Comparison of ENCODE assay signal across 20 cellular contexts in the genomic region with DNA sequence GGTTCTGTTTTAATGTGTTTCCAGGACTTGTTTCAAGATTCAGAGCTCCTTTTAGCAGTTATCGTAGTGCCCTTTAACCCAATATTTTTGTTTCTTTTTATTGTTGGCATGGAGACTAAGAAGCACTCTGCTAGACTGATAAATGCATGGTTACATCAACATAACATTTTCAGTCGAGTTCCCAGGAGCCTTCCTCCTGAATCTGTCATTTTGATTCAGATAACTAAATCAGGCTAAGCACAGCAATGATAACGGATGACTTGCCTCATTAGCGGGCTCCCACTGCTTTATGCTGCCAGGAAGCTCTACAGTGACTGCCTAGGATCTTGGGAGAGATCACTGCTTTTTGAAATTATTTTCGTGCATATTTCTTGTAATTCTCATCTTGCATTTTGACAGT.
A peak's percentile ranks its signal among the peaks of the same experiment; 100 is the strongest.
DNase-seq lines count a peak whose midpoint lies in the region; TF ChIP-seq lines count a peak whose summit lies in the region.
"Had no signal": no experiment of that assay in that cellular context is flagged by ENCODE, and none has a peak within 500 bp of the region (broad histone marks: within the 10 kb centered on the region; RNA-seq: fewer than 3 reads in every experiment).

No MANE protein-coding gene starts in this region.

- H3K4me3 ChIP-seq in AG10803 (ENCODE audit: low read length) (no peak overlapping the region), SK-N-SH (ENCODE audit: low read depth in 2 of 2, low read length in 1 of 2) (no peak overlapping the region), fibroblast of lung (replicated peaks in 1 of 4; ENCODE audit: control extremely low read depth in 1 of 4, insufficient read depth in 1 of 4, low read depth in 3 of 4, low read length in 4 of 4) (no peak overlapping the region), mesenchymal stem cell (ENCODE audit: insufficient read depth in 1 of 2, low read depth in 1 of 2, low read length in 2 of 2) (no peak overlapping the region), HAP-1 (no peak overlapping the region)
- H3K4me3 ChIP-seq: cardiac muscle cell, mucosa of descending colon, stomach, uterus had no signal

- H3K4ac ChIP-seq in mesenchymal stem cell (ENCODE audit: low read depth in 1 of 2, low read length in 2 of 2) = no peak overlapping the region

- no peaks in the 10 kb centered on the region for H3K27me3 ChIP-seq in SK-N-SH (ENCODE audit: insufficient read depth)
- no peaks in the 10 kb centered on the region for H3K27me3 ChIP-seq in fibroblast of lung (ENCODE audit: control insufficient read depth, insufficient read depth, low read length)
- H3K27me3 ChIP-seq in mesenchymal stem cell (ENCODE audit: control insufficient read depth in 1 of 2, insufficient read depth in 1 of 2, low read length in 2 of 2) = no peaks in the 10 kb centered on the region
- H3K27me3 ChIP-seq in HAP-1 (ENCODE audit: low read depth) = no peaks in the 10 kb centered on the region
- H3K27me3 ChIP-seq: cardiac muscle cell, stomach, uterus had no signal

- H3K4me2 ChIP-seq in SK-N-SH = no peak overlapping the region
- H3K4me2 ChIP-seq in fibroblast of lung (ENCODE audit: extremely low read depth, insufficient read depth, low read length) = peak overlapping the region; percentile 40
- no peak overlapping the region for H3K4me2 ChIP-seq in mesenchymal stem cell (ENCODE audit: low read length, poor library complexity, severe bottlenecking)

- no peaks in the 10 kb centered on the region for H3K9me3 ChIP-seq in SK-N-SH
- H3K9me3 ChIP-seq in fibroblast of lung (ENCODE audit: control insufficient read depth, insufficient read depth, low read depth, low read length) = no peaks in the 10 kb centered on the region
- no peaks in the 10 kb centered on the region for H3K9me3 ChIP-seq in mesenchymal stem cell (ENCODE audit: control insufficient read depth, low read length)
- 0 out of 2 replicates have a peak, but pooled peaks cover 3% of the 10 kb centered on the region for H3K9me3 ChIP-seq in HAP-1
- H3K9me3 ChIP-seq: uterus had no signal

- no peak overlapping the region for H4K91ac ChIP-seq in mesenchymal stem cell (ENCODE audit: low read length)

- POLR2A ChIA-PET in SK-N-SH (lab: Yijun Ruan, JAX) = no interaction called here

- H3K79me2 ChIP-seq in SK-N-SH (ENCODE audit: insufficient read depth) (no peaks in the 10 kb centered on the region), fibroblast of lung (ENCODE audit: control insufficient read depth, insufficient read depth, low read length) (no peaks in the 10 kb centered on the region)

- H3F3A ChIP-seq in SK-N-SH (replicated peaks; ENCODE audit: insufficient read depth) = no peaks in the 10 kb centered on the region

- DNase-seq in AG10803 (ENCODE audit: low read depth) (peak; percentile 12), SK-N-SH (no peak), fibroblast of lung (ENCODE audit: low read depth in 2 of 2) (peak; percentile 25 to 82), mesenchymal stem cell (peak; percentile 21), foreskin melanocyte (no peak), NCI-H524 (lab: John Stamatoyannopoulos, UW) (no peak), HAP-1 (ENCODE audit: low spot score in 2 of 2) (no peak), T1000 (lab: John Stamatoyannopoulos, UW) (no peak)
- DNase-seq: activated CD4-positive, alpha-beta T cell treated with anti-CD3 and anti-CD28 coated beads for 36 hours; activated CD8-positive, alpha-beta memory T cell treated with anti-CD3 and anti-CD28 coated beads, Interleukin-2, amount 50 U/mL, for 48 hours; activated naive CD4-positive, alpha-beta T cell treated with Interleukin-2 at 50 U/mL for 16 hours; CD8-positive, alpha-beta T cell; DND-41; effector CD8-positive, alpha-beta T cell; mucosa of descending colon; NK-92 treated with Interleukin-12 subunit alpha and Interleukin-12 subunit beta, amount 100 ng/mL, for 24 hours; stimulated activated CD4-positive, alpha-beta T cell treated with anti-CD3 and anti-CD28 coated beads, Interleukin-15, amount 100 ng/mL, for 24 hours; stomach had no signal

- in situ Hi-C loops in HAP-1 (cut with MboI; ENCODE audit: low sequenced_read_pairs) = no loop called here

- H2BK120ac ChIP-seq in mesenchymal stem cell (ENCODE audit: low read depth, low read length) = no peak overlapping the region

- H2BK5ac ChIP-seq in mesenchymal stem cell (ENCODE audit: low read depth, low read length, poor library complexity, severe bottlenecking) = no peak overlapping the region

- no peak overlapping the region for H2BK15ac ChIP-seq in mesenchymal stem cell (ENCODE audit: low read depth, poor library complexity, severe bottlenecking)

- no peak overlapping the region for H2BK12ac ChIP-seq in mesenchymal stem cell (ENCODE audit: low read length in 2 of 2)

- no peak overlapping the region for H3K9ac ChIP-seq in SK-N-SH
- H3K9ac ChIP-seq in fibroblast of lung (ENCODE audit: insufficient read depth, low read length) = no peak overlapping the region
- H3K9ac ChIP-seq in mesenchymal stem cell (ENCODE audit: low read length) = peak overlapping the region; percentile 76

- no peak overlapping the region for H2AFZ ChIP-seq in SK-N-SH (ENCODE audit: low read depth)
- H2AFZ ChIP-seq in fibroblast of lung (ENCODE audit: low read length) = peak overlapping the region; percentile 54
- H2AFZ ChIP-seq in mesenchymal stem cell (ENCODE audit: low read depth, low read length) = no peak overlapping the region

- TF ChIP-seq EP300 in SK-N-SH (IDR thresholded peaks at IDR 0.05; ENCODE audit: borderline replicate concordance in 1 of 2, low read depth in 1 of 2, low read length in 1 of 2) = no peak

- H3K27ac ChIP-seq in SK-N-SH (ENCODE audit: low read depth in 2 of 2, low read length in 1 of 2) (peak overlapping the region; percentile 48 to 65; a peak in 3 of 4 replicates), fibroblast of lung (ENCODE audit: insufficient read depth, low read length) (no peak overlapping the region), mesenchymal stem cell (ENCODE audit: low read length, poor library complexity, severe bottlenecking) (no peak overlapping the region)
- H3K27ac ChIP-seq: cardiac muscle cell, stomach, uterus had no signal

- H3K14ac ChIP-seq in mesenchymal stem cell (ENCODE audit: low read length in 2 of 2) = no peak overlapping the region

- TF ChIP-seq CTCF in AG10803 (conservative IDR thresholded peaks at IDR 0.05; ENCODE audit: low read length) (no peak), SK-N-SH (IDR thresholded peaks at IDR 0.05) (no peak), fibroblast of lung (conservative IDR thresholded peaks at IDR 0.05 in 1 of 2, IDR thresholded peaks at IDR 0.05 in 1 of 2; ENCODE audit: low read depth in 1 of 2, low read length in 2 of 2) (no peak)

- no peak overlapping the region for H3K23ac ChIP-seq in mesenchymal stem cell (ENCODE audit: low read length in 2 of 2)

- H2AK5ac ChIP-seq in mesenchymal stem cell (ENCODE audit: low read length, severe bottlenecking) = no peak overlapping the region

- H3K79me1 ChIP-seq in mesenchymal stem cell (replicated peaks; ENCODE audit: low read length, poor library complexity, severe bottlenecking) = no peaks in the 10 kb centered on the region

- no peaks in the 10 kb centered on the region for H3K9me2 ChIP-seq in SK-N-SH

- H3K36me3 ChIP-seq in SK-N-SH (replicated peaks in 1 of 2; ENCODE audit: control insufficient read depth in 1 of 2, insufficient read depth in 2 of 2, low read length in 1 of 2) = no peaks in the 10 kb centered on the region
- H3K36me3 ChIP-seq in fibroblast of lung (ENCODE audit: control insufficient read depth, insufficient read depth, low read length) = no peaks in the 10 kb centered on the region
- H3K36me3 ChIP-seq in mesenchymal stem cell (ENCODE audit: control insufficient read depth in 1 of 2, insufficient read depth in 2 of 2, low read depth in 1 of 2, low read length in 2 of 2) = no peaks in the 10 kb centered on the region
- no peaks in the 10 kb centered on the region for H3K36me3 ChIP-seq in HAP-1 (replicated peaks)
- H3K36me3 ChIP-seq: cardiac muscle cell, stomach, uterus had no signal

- no peak overlapping the region for H3K18ac ChIP-seq in mesenchymal stem cell (ENCODE audit: low read depth in 1 of 2, low read length in 2 of 2)

- H4K20me1 ChIP-seq in SK-N-SH (ENCODE audit: insufficient read depth) (no peaks in the 10 kb centered on the region), fibroblast of lung (ENCODE audit: control insufficient read depth, extremely low read depth, insufficient read depth, low read length) (no peaks in the 10 kb centered on the region)

- H3K4me1 ChIP-seq in SK-N-SH (ENCODE audit: control insufficient read depth in 1 of 2, insufficient read depth in 2 of 2, low read depth in 1 of 2, low read length in 1 of 2) (no peaks in the 10 kb centered on the region; a peak in 1 of 4 replicates), fibroblast of lung (ENCODE audit: control insufficient read depth, extremely low read depth, insufficient read depth, low read length) (no peaks in the 10 kb centered on the region), mesenchymal stem cell (ENCODE audit: control insufficient read depth, insufficient read depth, low read depth, low read length) (no peaks in the 10 kb centered on the region), HAP-1 (no peaks in the 10 kb centered on the region)
- H3K4me1 ChIP-seq: stomach, uterus had no signal

- CTCF ChIA-PET in SK-N-SH (lab: Yijun Ruan, JAX) = no interaction called here

- no peak overlapping the region for H4K8ac ChIP-seq in mesenchymal stem cell (ENCODE audit: low read length)

- 8% methylated on average over 5 of the region's 5 CpGs for WGBS in SK-N-SH (ENCODE audit: low lambda C conversion rate)
- WGBS in mesenchymal stem cell = 93% methylated on average over 4 of the region's 5 CpGs

- TF ChIP-seq RAD21 in SK-N-SH (IDR thresholded peaks at IDR 0.05; ENCODE audit: low read length) = no peak

TF ChIP-seq in SK-N-SH, 30 proteins besides CTCF, POLR2A, EP300 and RAD21:
- TF ChIP-seq, protein P1, sequence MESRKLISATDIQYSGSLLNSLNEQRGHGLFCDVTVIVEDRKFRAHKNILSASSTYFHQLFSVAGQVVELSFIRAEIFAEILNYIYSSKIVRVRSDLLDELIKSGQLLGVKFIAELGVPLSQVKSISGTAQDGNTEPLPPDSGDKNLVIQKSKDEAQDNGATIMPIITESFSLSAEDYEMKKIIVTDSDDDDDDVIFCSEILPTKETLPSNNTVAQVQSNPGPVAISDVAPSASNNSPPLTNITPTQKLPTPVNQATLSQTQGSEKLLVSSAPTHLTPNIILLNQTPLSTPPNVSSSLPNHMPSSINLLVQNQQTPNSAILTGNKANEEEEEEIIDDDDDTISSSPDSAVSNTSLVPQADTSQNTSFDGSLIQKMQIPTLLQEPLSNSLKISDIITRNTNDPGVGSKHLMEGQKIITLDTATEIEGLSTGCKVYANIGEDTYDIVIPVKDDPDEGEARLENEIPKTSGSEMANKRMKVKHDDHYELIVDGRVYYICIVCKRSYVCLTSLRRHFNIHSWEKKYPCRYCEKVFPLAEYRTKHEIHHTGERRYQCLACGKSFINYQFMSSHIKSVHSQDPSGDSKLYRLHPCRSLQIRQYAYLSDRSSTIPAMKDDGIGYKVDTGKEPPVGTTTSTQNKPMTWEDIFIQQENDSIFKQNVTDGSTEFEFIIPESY (IDR thresholded peaks at IDR 0.05; ENCODE audit: borderline replicate concordance, low read depth) = no peak

Comparison
In these comparisons a context has a peak if more than half of its experiments do, and no peak if none do; other contexts are left out.
1. DNase-seq: peak in AG10803 (single experiment), fibroblast of lung (2 of 2) and mesenchymal stem cell (single experiment); none in SK-N-SH (single experiment), foreskin melanocyte (single experiment), NCI-H524 (0 of 2), HAP-1 (0 of 2) and T1000 (single experiment).
2. H3K27ac ChIP-seq: peak in SK-N-SH (2 of 2); none in fibroblast of lung (single experiment) and mesenchymal stem cell (single experiment).